ENCODE assay signal across 31 cellular contexts in the genomic region with DNA sequence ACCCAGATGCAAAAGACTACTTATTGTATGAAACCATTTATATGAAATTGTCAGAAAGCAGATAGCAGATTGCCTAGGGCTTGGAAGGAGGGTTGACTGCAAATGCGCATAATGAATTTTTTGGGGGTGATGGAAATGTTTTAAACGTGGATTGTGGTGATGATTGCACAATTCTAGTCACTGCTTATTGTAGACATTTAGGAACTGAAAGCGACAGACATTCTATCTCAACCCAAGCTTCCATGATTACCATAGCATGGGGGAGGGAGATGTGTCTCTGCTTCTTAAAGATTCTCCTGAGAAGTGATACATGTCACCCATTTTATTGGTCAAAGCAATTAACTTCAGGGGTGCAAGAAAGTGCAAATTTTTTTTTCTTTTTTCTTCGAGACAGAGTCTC. TPM values are rescaled to one million over a fixed set of nuclear protein-coding genes. Genes with fewer than 3 reads are reported as not detected.
DNase-seq lines count a peak whose midpoint lies in the region; FAIRE-seq and TF ChIP-seq lines count a peak whose summit lies in the region.
"Had no signal": no experiment of that assay in that cellular context is flagged by ENCODE, and none has a peak within 500 bp of the region (broad histone marks: within the 10 kb centered on the region; RNA-seq: fewer than 3 reads in every experiment).

No MANE protein-coding gene starts in this region.

- H3K9me3 Mint-ChIP-seq in neural crest cell = peaks cover 3% of the 10 kb centered on the region
- H3K9me3 Mint-ChIP-seq in activated T-helper 2 cell treated with anti-CD3 and anti-CD28 coated beads, Interferon-gamma antibody, Interleukin-2, Interleukin-4, amounts not matched to agents 10 μg/mL and 5 μg/mL and 100 μg/mL, durations not matched to agents 14 hours and 24 hours and 36 hours = no peaks in the 10 kb centered on the region
- H3K9me3 Mint-ChIP-seq: activated CD4-positive, alpha-beta T cell treated with anti-CD3 and anti-CD28 coated beads, Interleukin-2, amount 10 ng/mL, durations not matched to agents 24 days and 14 days; natural killer cell treated with Interleukin-12 subunit alpha and Interleukin-12 subunit beta and Interleukin-15 and Interleukin-18, amount 100 ng/mL, for 72 hours; stimulated activated memory B cell treated with anti-CD40 and anti-IgM and Interleukin-4, amounts not matched to agents 10 μg/mL and 1 μg/mL and 100 μg/mL, for 72 hours had no signal

- peaks cover 19% of the 10 kb centered on the region for H3K4me1 Mint-ChIP-seq in neural crest cell
- H3K4me1 Mint-ChIP-seq in activated T-helper 2 cell treated with anti-CD3 and anti-CD28 coated beads, Interferon-gamma antibody, Interleukin-2, Interleukin-4, amounts not matched to agents 10 μg/mL and 5 μg/mL and 100 μg/mL, durations not matched to agents 14 hours and 24 hours and 36 hours (ENCODE audit: low read depth) = peaks cover 21% of the 10 kb centered on the region

- H3K36me3 ChIP-seq in effector memory CD4-positive, alpha-beta T cell (ENCODE audit: control insufficient read depth, insufficient read depth, low read length) = no peaks in the 10 kb centered on the region
- H3K36me3 ChIP-seq: ascending aorta, MG63, transverse colon, WERI-Rb-1 had no signal

- peaks cover 15% of the 10 kb centered on the region for H3K4me1 ChIP-seq in effector memory CD4-positive, alpha-beta T cell (ENCODE audit: control insufficient read depth, insufficient read depth, low read length, poor library complexity, severe bottlenecking)

- TF ChIP-seq CTCF in NB4 (IDR thresholded peaks at IDR 0.05; ENCODE audit: low read depth, low read length) (no peak), neural crest cell (conservative IDR thresholded peaks at IDR 0.05) (no peak)

- intact Hi-C loops in activated T-helper 2 cell treated with anti-CD3 and anti-CD28 coated beads, Interferon-gamma antibody, Interleukin-2, Interleukin-4, amounts not matched to agents 10 μg/mL and 5 μg/mL and 100 μg/mL, durations not matched to agents 14 hours and 24 hours and 36 hours (cut with micrococcal nuclease) = no loop called here

- no peaks in the 10 kb centered on the region for H3K36me3 Mint-ChIP-seq in neural crest cell (ENCODE audit: low read depth)
- peaks cover 3% of the 10 kb centered on the region for H3K36me3 Mint-ChIP-seq in activated T-helper 2 cell treated with anti-CD3 and anti-CD28 coated beads, Interferon-gamma antibody, Interleukin-2, Interleukin-4, amounts not matched to agents 10 μg/mL and 5 μg/mL and 100 μg/mL, durations not matched to agents 14 hours and 24 hours and 36 hours (ENCODE audit: low read depth)
- H3K36me3 Mint-ChIP-seq: stimulated activated memory B cell treated with anti-CD40 and anti-IgM and Interleukin-4, amounts not matched to agents 10 μg/mL and 1 μg/mL and 100 μg/mL, for 72 hours had no signal

- no peak for DNase-seq in GM12891 (ENCODE audit: insufficient read length, low spot score)
- DNase-seq in NB4 (ENCODE audit: low read depth) = peak; percentile 76
- peak; percentile 81 for DNase-seq in SIG-M5 (lab: John Stamatoyannopoulos, UW)
- DNase-seq in neural crest cell (ENCODE audit: low read depth, low spot score) = no peak
- no peak for DNase-seq in activated T-helper 2 cell treated with anti-CD3 and anti-CD28 coated beads, Interferon-gamma antibody, Interleukin-2, Interleukin-4, amounts not matched to agents 10 μg/mL and 5 μg/mL and 100 μg/mL, durations not matched to agents 14 hours and 24 hours and 36 hours (ENCODE audit: low spot score)
- DNase-seq in NCI-H2029 treated with DMSO at 0.1 percent for 48 hours (lab: John Stamatoyannopoulos, UW) = no peak
- no peak for DNase-seq in effector memory CD4-positive, alpha-beta T cell
- DNase-seq: activated CD4-positive, alpha-beta T cell treated with anti-CD3 and anti-CD28 coated beads, Interleukin-2, amount 10 ng/mL, durations not matched to agents 24 days and 14 days; activated effector memory CD4-positive, alpha-beta T cell treated with anti-CD3 and anti-CD28 coated beads, Interleukin-2, amount 50 U/mL, for 16 hours; activated T-cell treated with anti-CD3 and anti-CD28 coated beads, Interleukin-2, amount 50 U/mL, for 1 hour; effector CD4-positive, alpha-beta T cell; GM23248; hypothalamus; MG63; NCI-H1436 treated with DMSO at 0.1 percent for 48 hours; NCI-H226; NCI-H748 treated with DMSO at 0.1 percent for 48 hours; PC-9; SHP77; stimulated activated CD4-positive, alpha-beta T cell treated with anti-CD3 and anti-CD28 coated beads, Interleukin-15, amount 100 ng/mL, for 24 hours; T-helper 9 cell; WERI-Rb-1 had no signal

- peaks cover 3% of the 10 kb centered on the region for H3K27me3 Mint-ChIP-seq in neural crest cell (ENCODE audit: low read depth)
- H3K27me3 Mint-ChIP-seq in activated T-helper 2 cell treated with anti-CD3 and anti-CD28 coated beads, Interferon-gamma antibody, Interleukin-2, Interleukin-4, amounts not matched to agents 10 μg/mL and 5 μg/mL and 100 μg/mL, durations not matched to agents 14 hours and 24 hours and 36 hours (ENCODE audit: low read depth) = no peaks in the 10 kb centered on the region
- H3K27me3 Mint-ChIP-seq: activated CD4-positive, alpha-beta T cell treated with anti-CD3 and anti-CD28 coated beads, Interleukin-2, amount 10 ng/mL, durations not matched to agents 24 days and 14 days; stimulated activated memory B cell treated with anti-CD40 and anti-IgM and Interleukin-4, amounts not matched to agents 10 μg/mL and 1 μg/mL and 100 μg/mL, for 72 hours had no signal

- no peak for FAIRE-seq in GM12891 (lab: Jason Lieb, UNC)
- FAIRE-seq: colon had no signal

- H3K27ac Mint-ChIP-seq in neural crest cell (ENCODE audit: unreplicated experiment) = no peak overlapping the region
- H3K27ac Mint-ChIP-seq in activated T-helper 2 cell treated with anti-CD3 and anti-CD28 coated beads, Interferon-gamma antibody, Interleukin-2, Interleukin-4, amounts not matched to agents 10 μg/mL and 5 μg/mL and 100 μg/mL, durations not matched to agents 14 hours and 24 hours and 36 hours = no peak overlapping the region
- H3K27ac Mint-ChIP-seq: activated CD4-positive, alpha-beta T cell treated with anti-CD3 and anti-CD28 coated beads, Interleukin-2, amount 10 ng/mL, durations not matched to agents 24 days and 14 days; natural killer cell treated with Interleukin-12 subunit alpha and Interleukin-12 subunit beta and Interleukin-15 and Interleukin-18, amount 100 ng/mL, for 72 hours; stimulated activated memory B cell treated with anti-CD40 and anti-IgM and Interleukin-4, amounts not matched to agents 10 μg/mL and 1 μg/mL and 100 μg/mL, for 72 hours had no signal

- H3K27me3 ChIP-seq in effector memory CD4-positive, alpha-beta T cell (replicated peaks; ENCODE audit: control insufficient read depth, insufficient read depth, low read length, poor library complexity, severe bottlenecking) = no peaks in the 10 kb centered on the region
- H3K27me3 ChIP-seq: ascending aorta, MG63, transverse colon had no signal

- no peak for TF ChIP-seq POLR2A in GM12891 (IDR thresholded peaks at IDR 0.05; ENCODE audit: low read depth, low read length)
- no peak for TF ChIP-seq POLR2A in NB4 (IDR thresholded peaks at IDR 0.05; ENCODE audit: extremely low read depth, insufficient read length)

- H3K4me3 Mint-ChIP-seq in neural crest cell = peak overlapping the region; percentile 23
- H3K4me3 Mint-ChIP-seq in activated T-helper 2 cell treated with anti-CD3 and anti-CD28 coated beads, Interferon-gamma antibody, Interleukin-2, Interleukin-4, amounts not matched to agents 10 μg/mL and 5 μg/mL and 100 μg/mL, durations not matched to agents 14 hours and 24 hours and 36 hours (ENCODE audit: low read depth) = no peak overlapping the region
- H3K4me3 Mint-ChIP-seq: activated CD4-positive, alpha-beta T cell treated with anti-CD3 and anti-CD28 coated beads, Interleukin-2, amount 10 ng/mL, durations not matched to agents 24 days and 14 days; natural killer cell treated with Interleukin-12 subunit alpha and Interleukin-12 subunit beta and Interleukin-15 and Interleukin-18, amount 100 ng/mL, for 72 hours; stimulated activated memory B cell treated with anti-CD40 and anti-IgM and Interleukin-4, amounts not matched to agents 10 μg/mL and 1 μg/mL and 100 μg/mL, for 72 hours had no signal

- H3K27ac ChIP-seq in effector memory CD4-positive, alpha-beta T cell (ENCODE audit: insufficient read depth, low read length, poor library complexity, severe bottlenecking) = no peak overlapping the region
- H3K27ac ChIP-seq: ascending aorta, C4-2B, GM23248, KMS-11, PC-9, transverse colon, WERI-Rb-1 had no signal

- H3K4me3 ChIP-seq in NB4 (ENCODE audit: low read depth, low read length) = no peak overlapping the region
- no peak overlapping the region for H3K4me3 ChIP-seq in effector memory CD4-positive, alpha-beta T cell (ENCODE audit: insufficient read depth, low read depth, low read length, poor library complexity, severe bottlenecking)
- H3K4me3 ChIP-seq: ascending aorta, GM23248, lung, MG63, mucosa of descending colon, PC-9, transverse colon had no signal

- H3K9me3 ChIP-seq in effector memory CD4-positive, alpha-beta T cell (ENCODE audit: control insufficient read depth, low read length) = no peaks in the 10 kb centered on the region
- H3K9me3 ChIP-seq: ascending aorta, MG63, mucosa of descending colon, transverse colon had no signal

TF ChIP-seq in GM12891, 5 proteins besides CTCF, POLR2A, EP300 and RAD21:
- TF ChIP-seq SPI1 (IDR thresholded peaks at IDR 0.05; ENCODE audit: low read depth, low read length) (peak; percentile 42), POU2F2 (IDR thresholded peaks at IDR 0.05; ENCODE audit: low read depth, low read length) (no peak)

RNA-seq across cellular contexts. Expression of gene MTF2, which starts 2.8 kb away (rescaled TPM):
- polyA plus RNA-seq in GM12891 (2012; ENCODE audit: low read depth, missing spikeins) = 26.1 TPM
- total RNA-seq in neural crest cell = 77.1 and 83.5 TPM in 2 replicates
- total RNA-seq in activated T-helper 2 cell treated with anti-CD3 and anti-CD28 coated beads, Interferon-gamma antibody, Interleukin-2, Interleukin-4, amounts not matched to agents 10 μg/mL and 5 μg/mL and 100 μg/mL, durations not matched to agents 14 hours and 24 hours and 36 hours = 73.1 and 83.5 TPM in 2 replicates

Comparison
In these comparisons a context has a peak if more than half of its experiments do, and no peak if none do; other contexts are left out.
1. DNase-seq: peak in NB4 (single experiment) and SIG-M5 (single experiment); none in GM12891 (single experiment), neural crest cell (single experiment), activated T-helper 2 cell treated with anti-CD3 and anti-CD28 coated beads, Interferon-gamma antibody, Interleukin-2, Interleukin-4, amounts not matched to agents 10 μg/mL and 5 μg/mL and 100 μg/mL, durations not matched to agents 14 hours and 24 hours and 36 hours (single experiment), NCI-H2029 treated with DMSO at 0.1 percent for 48 hours (single experiment) and effector memory CD4-positive, alpha-beta T cell (0 of 3).